Comparison of ENCODE assay signal across 1 cellular context in genomic region chr12:94534278-94534677, GRCh38.
TF ChIP-seq lines count a peak whose summit lies in the region.

No MANE protein-coding gene starts in this region.

TF ChIP-seq in HepG2, 621 proteins besides CTCF, POLR2A, EP300 and RAD21 (continued from another document):
- TF ChIP-seq ZBTB40 (IDR thresholded peaks at IDR 0.05) (no peak), ZBTB40 (CRISPR knock-in tag; IDR thresholded peaks at IDR 0.05) (no peak), ZNF234 (CRISPR knock-in tag; conservative IDR thresholded peaks at IDR 0.05) (no peak)
TF ChIP-seq in HepG2: peak in this region for 0.
